In the genomic region with DNA sequence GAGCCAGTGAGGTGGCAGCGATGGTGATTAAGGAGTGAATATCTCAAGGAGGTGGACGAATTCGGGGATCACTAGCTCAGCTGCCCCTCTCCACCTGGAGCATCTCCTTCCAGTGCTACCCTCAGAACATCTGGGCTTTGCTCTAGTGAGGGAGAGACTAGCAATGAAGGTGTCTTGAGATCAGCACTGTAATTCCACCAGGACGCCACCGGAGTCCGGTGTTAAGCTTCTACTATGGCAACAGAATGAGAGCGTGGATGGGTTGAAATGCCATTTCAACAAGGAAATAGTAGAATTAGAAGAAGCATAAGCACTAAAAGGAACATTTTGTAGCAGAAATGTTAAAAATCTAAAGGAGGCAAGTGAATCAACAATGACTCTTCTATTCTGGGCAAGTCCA, we compare ENCODE assay signal across 2 cellular contexts.
TF ChIP-seq lines count a peak whose summit lies in the region.

No MANE protein-coding gene starts in this region.

TF ChIP-seq in GM23338, 12 proteins besides CTCF, POLR2A, EP300 and RAD21:
- TF ChIP-seq, protein P1, sequence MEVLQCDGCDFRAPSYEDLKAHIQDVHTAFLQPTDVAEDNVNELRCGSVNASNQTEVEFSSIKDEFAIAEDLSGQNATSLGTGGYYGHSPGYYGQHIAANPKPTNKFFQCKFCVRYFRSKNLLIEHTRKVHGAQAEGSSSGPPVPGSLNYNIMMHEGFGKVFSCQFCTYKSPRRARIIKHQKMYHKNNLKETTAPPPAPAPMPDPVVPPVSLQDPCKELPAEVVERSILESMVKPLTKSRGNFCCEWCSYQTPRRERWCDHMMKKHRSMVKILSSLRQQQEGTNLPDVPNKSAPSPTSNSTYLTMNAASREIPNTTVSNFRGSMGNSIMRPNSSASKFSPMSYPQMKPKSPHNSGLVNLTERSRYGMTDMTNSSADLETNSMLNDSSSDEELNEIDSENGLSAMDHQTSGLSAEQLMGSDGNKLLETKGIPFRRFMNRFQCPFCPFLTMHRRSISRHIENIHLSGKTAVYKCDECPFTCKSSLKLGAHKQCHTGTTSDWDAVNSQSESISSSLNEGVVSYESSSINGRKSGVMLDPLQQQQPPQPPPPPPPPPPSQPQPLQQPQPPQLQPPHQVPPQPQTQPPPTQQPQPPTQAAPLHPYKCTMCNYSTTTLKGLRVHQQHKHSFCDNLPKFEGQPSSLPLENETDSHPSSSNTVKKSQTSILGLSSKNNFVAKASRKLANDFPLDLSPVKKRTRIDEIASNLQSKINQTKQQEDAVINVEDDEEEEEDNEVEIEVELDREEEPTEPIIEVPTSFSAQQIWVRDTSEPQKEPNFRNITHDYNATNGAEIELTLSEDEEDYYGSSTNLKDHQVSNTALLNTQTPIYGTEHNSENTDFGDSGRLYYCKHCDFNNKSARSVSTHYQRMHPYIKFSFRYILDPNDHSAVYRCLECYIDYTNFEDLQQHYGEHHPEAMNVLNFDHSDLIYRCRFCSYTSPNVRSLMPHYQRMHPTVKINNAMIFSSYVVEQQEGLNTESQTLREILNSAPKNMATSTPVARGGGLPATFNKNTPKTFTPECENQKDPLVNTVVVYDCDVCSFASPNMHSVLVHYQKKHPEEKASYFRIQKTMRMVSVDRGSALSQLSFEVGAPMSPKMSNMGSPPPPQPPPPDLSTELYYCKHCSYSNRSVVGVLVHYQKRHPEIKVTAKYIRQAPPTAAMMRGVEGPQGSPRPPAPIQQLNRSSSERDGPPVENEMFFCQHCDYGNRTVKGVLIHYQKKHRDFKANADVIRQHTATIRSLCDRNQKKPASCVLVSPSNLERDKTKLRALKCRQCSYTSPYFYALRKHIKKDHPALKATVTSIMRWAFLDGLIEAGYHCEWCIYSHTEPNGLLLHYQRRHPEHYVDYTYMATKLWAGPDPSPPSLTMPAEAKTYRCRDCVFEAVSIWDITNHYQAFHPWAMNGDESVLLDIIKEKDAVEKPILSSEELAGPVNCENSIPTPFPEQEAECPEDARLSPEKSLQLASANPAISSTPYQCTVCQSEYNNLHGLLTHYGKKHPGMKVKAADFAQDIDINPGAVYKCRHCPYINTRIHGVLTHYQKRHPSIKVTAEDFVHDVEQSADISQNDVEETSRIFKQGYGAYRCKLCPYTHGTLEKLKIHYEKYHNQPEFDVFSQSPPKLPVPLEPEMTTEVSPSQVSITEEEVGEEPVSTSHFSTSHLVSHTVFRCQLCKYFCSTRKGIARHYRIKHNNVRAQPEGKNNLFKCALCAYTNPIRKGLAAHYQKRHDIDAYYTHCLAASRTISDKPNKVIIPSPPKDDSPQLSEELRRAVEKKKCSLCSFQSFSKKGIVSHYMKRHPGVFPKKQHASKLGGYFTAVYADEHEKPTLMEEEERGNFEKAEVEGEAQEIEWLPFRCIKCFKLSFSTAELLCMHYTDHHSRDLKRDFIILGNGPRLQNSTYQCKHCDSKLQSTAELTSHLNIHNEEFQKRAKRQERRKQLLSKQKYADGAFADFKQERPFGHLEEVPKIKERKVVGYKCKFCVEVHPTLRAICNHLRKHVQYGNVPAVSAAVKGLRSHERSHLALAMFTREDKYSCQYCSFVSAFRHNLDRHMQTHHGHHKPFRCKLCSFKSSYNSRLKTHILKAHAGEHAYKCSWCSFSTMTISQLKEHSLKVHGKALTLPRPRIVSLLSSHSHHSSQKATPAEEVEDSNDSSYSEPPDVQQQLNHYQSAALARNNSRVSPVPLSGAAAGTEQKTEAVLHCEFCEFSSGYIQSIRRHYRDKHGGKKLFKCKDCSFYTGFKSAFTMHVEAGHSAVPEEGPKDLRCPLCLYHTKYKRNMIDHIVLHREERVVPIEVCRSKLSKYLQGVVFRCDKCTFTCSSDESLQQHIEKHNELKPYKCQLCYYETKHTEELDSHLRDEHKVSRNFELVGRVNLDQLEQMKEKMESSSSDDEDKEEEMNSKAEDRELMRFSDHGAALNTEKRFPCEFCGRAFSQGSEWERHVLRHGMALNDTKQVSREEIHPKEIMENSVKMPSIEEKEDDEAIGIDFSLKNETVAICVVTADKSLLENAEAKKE (CRISPR knock-in tag; IDR thresholded peaks at IDR 0.05): no peak
- no peak for TF ChIP-seq STAT1 (IDR thresholded peaks at IDR 0.05; ENCODE audit: unreplicated experiment)
- no peak for TF ChIP-seq NANOG (IDR thresholded peaks at IDR 0.05; ENCODE audit: borderline replicate concordance)
- TF ChIP-seq EZH2 (IDR thresholded peaks at IDR 0.05; ENCODE audit: low read depth, unreplicated experiment): no peak

TF ChIP-seq in IMR-90, 13 proteins besides CTCF, POLR2A, EP300 and RAD21:
- no peak for TF ChIP-seq MXI1 (IDR thresholded peaks at IDR 0.05; ENCODE audit: borderline replicate concordance, low read depth, low read length)
- TF ChIP-seq SMC3 (IDR thresholded peaks at IDR 0.05; ENCODE audit: low read depth, low read length): no peak; the same call in 1 of the 2 replicates
- no peak for TF ChIP-seq MAZ (IDR thresholded peaks at IDR 0.05; ENCODE audit: borderline replicate concordance, low read depth, low read length)
- no peak for TF ChIP-seq CHD1 (IDR thresholded peaks at IDR 0.05; ENCODE audit: low read depth, low read length)
- no peak for TF ChIP-seq RCOR1 (IDR thresholded peaks at IDR 0.05; ENCODE audit: insufficient replicate concordance, low read length)
- no peak for TF ChIP-seq BHLHE40 (IDR thresholded peaks at IDR 0.05; ENCODE audit: low read depth, low read length)
- no peak for TF ChIP-seq NFE2L2 (IDR thresholded peaks at IDR 0.05; ENCODE audit: low read depth, low read length)
- no peak for TF ChIP-seq RFX5 (IDR thresholded peaks at IDR 0.05; ENCODE audit: low read depth, low read length)
- TF ChIP-seq CEBPB (IDR thresholded peaks at IDR 0.05; ENCODE audit: low read depth, low read length): no peak
- TF ChIP-seq FOS (IDR thresholded peaks at IDR 0.05; ENCODE audit: low read depth, low read length): no peak
